Comparison of ENCODE assay signal across 30 cellular contexts in the genomic region with DNA sequence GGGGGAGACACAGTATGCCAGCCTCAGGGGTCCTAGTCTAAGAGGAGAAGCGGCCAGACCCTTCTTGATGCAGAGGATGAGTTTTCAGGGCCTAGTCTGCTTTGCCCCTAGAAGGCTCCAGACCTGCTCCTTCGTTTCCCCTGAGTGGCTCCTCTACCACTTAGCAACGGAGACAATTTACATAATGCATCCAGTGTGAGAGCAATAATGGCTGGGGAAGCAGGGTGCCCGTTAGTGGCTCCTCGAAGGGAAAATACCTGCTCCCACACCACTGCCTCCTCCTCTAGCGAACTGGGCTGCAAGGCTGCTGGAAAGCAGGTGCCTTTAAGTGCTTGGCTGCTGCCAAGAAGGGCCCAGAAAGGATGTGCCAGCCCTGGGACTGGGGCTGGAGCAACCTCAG. TPM values are rescaled to one million over a fixed set of nuclear protein-coding genes. Genes with fewer than 3 reads are reported as not detected.
A peak's percentile ranks its signal among the peaks of the same experiment; 100 is the strongest.
DNase-seq lines count a peak whose midpoint lies in the region; ATAC-seq lines count a peak whose summit lies in the region.
"Had no signal": no experiment of that assay in that cellular context is flagged by ENCODE, and none has a peak within 500 bp of the region (broad histone marks: within the 10 kb centered on the region; RNA-seq: fewer than 3 reads in every experiment).

No MANE protein-coding gene starts in this region.

- H3K27me3 Mint-ChIP-seq in T-helper 17 cell: no peaks in the 10 kb centered on the region
- H3K27me3 Mint-ChIP-seq: activated CD4-positive, alpha-beta T cell treated with anti-CD3 and anti-CD28 coated beads for 36 hours; activated T-helper 17 cell treated with anti-CD3 and anti-CD28 coated beads, Interleukin-2, amount 50 U/mL, for 72 hours had no signal

- peaks cover 3% of the 10 kb centered on the region for H3K4me1 Mint-ChIP-seq in T-helper 17 cell
- H3K4me1 Mint-ChIP-seq: activated CD4-positive, alpha-beta T cell treated with anti-CD3 and anti-CD28 coated beads for 36 hours; activated T-helper 17 cell treated with anti-CD3 and anti-CD28 coated beads, Interleukin-2, amount 50 U/mL, for 72 hours; CD14-positive monocyte; mesothelial cell of epicardium had no signal

- no peaks in the 10 kb centered on the region for H3K36me3 Mint-ChIP-seq in T-helper 17 cell (ENCODE audit: low read depth)
- H3K36me3 Mint-ChIP-seq: CD14-positive monocyte; mesothelial cell of epicardium; naive thymus-derived CD4-positive, alpha-beta T cell had no signal

- ATAC-seq in T-helper 17 cell (no peak), HG03139 (IDR thresholded peaks at IDR 0.05; ENCODE audit: unreplicated experiment) (no peak)
- ATAC-seq: activated CD4-positive, alpha-beta T cell treated with anti-CD3 and anti-CD28 coated beads for 36 hours; activated CD8-positive, alpha-beta T cell treated with anti-CD3 and anti-CD28 coated beads, Interleukin-2, amount 10 ng/mL, durations not matched to agents 7 days and 5 days; activated T-helper 17 cell treated with anti-CD3 and anti-CD28 coated beads, Interleukin-2, amount 50 U/mL, for 72 hours; body of pancreas; HCT116; naive thymus-derived CD4-positive, alpha-beta T cell had no signal

- peak overlapping the region; percentile 14 for H3K27ac Mint-ChIP-seq in T-helper 17 cell
- H3K27ac Mint-ChIP-seq: activated CD4-positive, alpha-beta T cell treated with anti-CD3 and anti-CD28 coated beads for 36 hours; activated CD8-positive, alpha-beta T cell treated with anti-CD3 and anti-CD28 coated beads, Interleukin-2, amount 10 ng/mL, durations not matched to agents 7 days and 5 days; activated T-helper 17 cell treated with anti-CD3 and anti-CD28 coated beads, Interleukin-2, amount 50 U/mL, for 72 hours; mesothelial cell of epicardium; naive thymus-derived CD4-positive, alpha-beta T cell had no signal

- no peak overlapping the region for H3K4me3 Mint-ChIP-seq in T-helper 17 cell
- H3K4me3 Mint-ChIP-seq: activated CD4-positive, alpha-beta T cell treated with anti-CD3 and anti-CD28 coated beads for 36 hours; activated CD8-positive, alpha-beta T cell treated with anti-CD3 and anti-CD28 coated beads, Interleukin-2, amount 10 ng/mL, durations not matched to agents 7 days and 5 days; activated T-helper 17 cell treated with anti-CD3 and anti-CD28 coated beads, Interleukin-2, amount 50 U/mL, for 72 hours; CD14-positive monocyte; mesothelial cell of epicardium; naive thymus-derived CD4-positive, alpha-beta T cell had no signal

- peak; percentile 6 for DNase-seq in NCI-H1105 treated with DMSO at 0.1 percent for 48 hours (lab: John Stamatoyannopoulos, UW)
- no peak for DNase-seq in NCI-H1105 (lab: John Stamatoyannopoulos, UW)
- DNase-seq in NCI-H187 (lab: John Stamatoyannopoulos, UW): peak; percentile 27 to 64
- no peak for DNase-seq in T-helper 17 cell
- DNase-seq in pons (ENCODE audit: low spot score): peak; percentile 12
- no peak for DNase-seq in SW480 (ENCODE audit: low spot score)
- no peak for DNase-seq in LoVo (ENCODE audit: low spot score)
- DNase-seq: activated CD4-positive, alpha-beta T cell treated with anti-CD3 and anti-CD28 coated beads for 36 hours; activated CD8-positive, alpha-beta T cell treated with anti-CD3 and anti-CD28 coated beads, Interleukin-2, amount 10 ng/mL, durations not matched to agents 7 days and 5 days; activated naive CD4-positive, alpha-beta T cell treated with anti-CD3 and anti-CD28 coated beads, Interleukin-2, amount 50 U/mL, for 16 hours; body of pancreas; Caco-2; dermis blood vessel endothelial cell; foreskin fibroblast; GF-D8; Kasumi-1; kidney; naive thymus-derived CD4-positive, alpha-beta T cell; NCI-H2029 treated with DMSO at 0.1 percent for 48 hours; NCI-H82; stimulated activated CD4-positive, alpha-beta T cell treated with anti-CD3 and anti-CD28 coated beads, Interleukin-4, amount 100 ng/mL, for 1 hour; T-helper 9 cell; transverse colon had no signal

- no peaks in the 10 kb centered on the region for H3K9me3 ChIP-seq in T-helper 17 cell (ENCODE audit: control insufficient read depth, low read length, poor library complexity, severe bottlenecking)
- H3K9me3 ChIP-seq: body of pancreas, Caco-2, esophagus muscularis mucosa, transverse colon had no signal

RNA-seq across cellular contexts. Expression of gene CACNA2D2, which starts 38.9 kb away (rescaled TPM):
- 1 to 10 TPM; 2.2 to 3.5 TPM for total RNA-seq in T-helper 17 cell
- total RNA-seq: dermis blood vessel endothelial cell, pulmonary artery endothelial cell had no signal

Comparison
In these comparisons a context has a peak if more than half of its experiments do, and no peak if none do; other contexts are left out.
1. DNase-seq: peak in NCI-H1105 treated with DMSO at 0.1 percent for 48 hours (single experiment), NCI-H187 (2 of 2) and pons (single experiment); none in NCI-H1105 (single experiment), T-helper 17 cell (0 of 3), SW480 (single experiment) and LoVo (single experiment).